ENCODE assay signal across 8 cellular contexts in the genomic region with DNA sequence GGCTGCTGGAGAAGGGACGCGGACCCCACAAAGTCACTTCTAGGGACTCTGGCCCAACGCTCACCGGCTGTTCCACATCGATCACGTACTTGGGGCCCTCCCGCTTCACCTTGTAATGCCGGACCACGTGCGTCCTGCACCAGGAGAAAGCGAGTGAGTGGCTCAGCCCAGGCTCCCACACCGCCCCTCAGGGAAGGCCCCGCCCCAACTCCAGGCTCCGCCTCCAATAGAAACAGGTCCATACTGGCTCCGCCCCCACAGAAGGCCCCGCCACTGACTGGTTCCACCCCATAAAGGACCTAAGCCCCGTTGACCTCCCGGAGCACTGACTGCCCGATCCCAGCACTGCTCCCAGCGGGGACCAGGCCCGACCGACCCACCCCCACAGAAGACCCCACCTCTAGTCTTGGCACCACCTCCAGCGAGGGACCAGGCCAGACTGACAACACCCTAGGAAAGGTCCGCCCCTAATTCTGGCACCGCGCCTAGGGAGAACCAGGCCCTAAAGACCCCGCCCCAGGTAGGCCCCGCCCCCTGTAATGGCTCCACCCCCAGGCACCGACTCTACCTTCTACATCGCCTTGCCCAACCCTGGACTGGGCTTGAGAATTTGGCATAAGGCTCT. TPM values are rescaled to one million over a fixed set of nuclear protein-coding genes. Genes with fewer than 3 reads are reported as not detected.
A peak's percentile ranks its signal among the peaks of the same experiment; 100 is the strongest.
DNase-seq lines count a peak whose midpoint lies in the region; ATAC-seq lines count a peak whose summit lies in the region.

No MANE protein-coding gene starts in this region.

- H3K27ac Mint-ChIP-seq in T-helper 17 cell: peak overlapping the region; percentile 72

- H3K36me3 Mint-ChIP-seq in T-helper 17 cell (ENCODE audit: low read depth): no peaks in the 10 kb centered on the region

- peak; percentile 50 for DNase-seq in DMS 273 (lab: John Stamatoyannopoulos, UW; ENCODE audit: unreplicated experiment)
- DNase-seq in DMS 273 treated with DMSO at 0.1 percent for 48 hours (lab: John Stamatoyannopoulos, UW): no peak
- DNase-seq in T-helper 17 cell: peak; percentile 43 to 48 (median 45)
- peak in 49 of 58 donors; percentile 10 to 87 (median 47) for DNase-seq in anterior cingulate cortex (lab: John Stamatoyannopoulos, UW)
- DNase-seq in iPS-NIHi7 (ENCODE audit: extremely low spot score): peak; percentile 89
- DNase-seq in stimulated activated CD4-positive, alpha-beta T cell treated with anti-CD3 and anti-CD28 coated beads, Interleukin-15, amount 100 ng/mL, for 48 hours (ENCODE audit: low read depth in 2 of 2): peak; percentile 84 to 85
- DNase-seq in HK-2 (ENCODE audit: unreplicated experiment): no peak
- no peak for DNase-seq in epidermal melanocyte (ENCODE audit: insufficient read length, low spot score)

- H3K27me3 Mint-ChIP-seq in T-helper 17 cell: no peaks in the 10 kb centered on the region

- peak; percentile 35 for ATAC-seq in T-helper 17 cell

- H3K4me3 Mint-ChIP-seq in T-helper 17 cell: peak overlapping the region; percentile 89

- H3K4me1 Mint-ChIP-seq in T-helper 17 cell: peaks cover 17% of the 10 kb centered on the region

- no peaks in the 10 kb centered on the region for H3K9me3 ChIP-seq in T-helper 17 cell (ENCODE audit: control insufficient read depth, low read length, poor library complexity, severe bottlenecking)

RNA-seq across cellular contexts. Expression of gene STAP2, which starts 11.3 kb away (rescaled TPM):
- 1 to 10 TPM; 1.9 to 3.3 TPM for total RNA-seq in T-helper 17 cell

RNA-seq across cellular contexts. Expression of gene MPND, which starts 16.0 kb away (rescaled TPM):
- total RNA-seq in T-helper 17 cell: 10 to 100 TPM; 13.0 to 15.1 TPM

RNA-seq across cellular contexts. Expression of gene FSD1, which starts 23.0 kb away (rescaled TPM):
- total RNA-seq in T-helper 17 cell: 1 to 10 TPM; 1.5 to 2.9 TPM

RNA-seq across cellular contexts. Expression of gene TMIGD2, which starts 25.2 kb away (rescaled TPM):
- total RNA-seq in T-helper 17 cell: 1 to 10 TPM; 5.2 to 7.9 TPM

RNA-seq across cellular contexts. Expression of gene SHD, which starts 48.3 kb away (rescaled TPM):
- not detected for total RNA-seq in T-helper 17 cell

Comparison
In these comparisons a context has a peak if more than half of its experiments do, and no peak if none do; other contexts are left out.
1. DNase-seq: peak in DMS 273 (single experiment), T-helper 17 cell (3 of 3), anterior cingulate cortex (49 of 58), iPS-NIHi7 (single experiment) and stimulated activated CD4-positive, alpha-beta T cell treated with anti-CD3 and anti-CD28 coated beads, Interleukin-15, amount 100 ng/mL, for 48 hours (2 of 2); none in DMS 273 treated with DMSO at 0.1 percent for 48 hours (single experiment), HK-2 (single experiment) and epidermal melanocyte (single experiment).